Comparison of ENCODE assay signal across 11 cellular contexts in genomic region chr4:109690690-109691410, GRCh38. TPM values are rescaled to one million over a fixed set of nuclear protein-coding genes. Genes with fewer than 3 reads are reported as not detected.
DNase-seq lines count a peak whose midpoint lies in the region; ATAC-seq and TF ChIP-seq lines count a peak whose summit lies in the region.
"Had no signal": no experiment of that assay in that cellular context is flagged by ENCODE, and none has a peak within 500 bp of the region (broad histone marks: within the 10 kb centered on the region; RNA-seq: fewer than 3 reads in every experiment).

No MANE protein-coding gene starts in this region.

- H3K4me1 Mint-ChIP-seq in MCF 10A (ENCODE audit: insufficient read depth, unreplicated experiment) (no peaks in the 10 kb centered on the region), endothelial cell (ENCODE audit: unreplicated experiment) (no peaks in the 10 kb centered on the region)

- H3K27me3 Mint-ChIP-seq in MCF 10A (ENCODE audit: insufficient read depth, unreplicated experiment), result no peaks in the 10 kb centered on the region
- H3K27me3 Mint-ChIP-seq in endothelial cell (ENCODE audit: unreplicated experiment), result peaks cover 3% of the 10 kb centered on the region

- no TSS peak for BruUV-seq in MCF 10A (replicated peaks; lab: Mats Ljungman, UMichigan)

- peaks cover 65% of the 10 kb centered on the region for H3K36me3 Mint-ChIP-seq in MCF 10A (ENCODE audit: insufficient read depth, unreplicated experiment)
- peaks cover 39% of the 10 kb centered on the region for H3K36me3 Mint-ChIP-seq in endothelial cell (ENCODE audit: low read depth, unreplicated experiment)

- DNase-seq in left lobe of liver (ENCODE audit: low spot score), result no peak
- DNase-seq in MCF 10A (ENCODE audit: unreplicated experiment), result no peak
- no peak for DNase-seq in endothelial cell (ENCODE audit: low spot score)
- DNase-seq in NCI-H526 (lab: John Stamatoyannopoulos, UW), result no peak
- DNase-seq in stimulated activated CD4-positive, alpha-beta T cell treated with anti-CD3 and anti-CD28 coated beads, Interleukin-12 subunit alpha, Interleukin-12 subunit beta, amount 100 ng/mL, for 4 hours, result no peak
- DNase-seq: stimulated activated CD4-positive, alpha-beta T cell treated with anti-CD3 and anti-CD28 coated beads, Interleukin-1b, Interleukin-23, amount 100 ng/mL, for 48 hours; uterus; WERI-Rb-1 had no signal

- CTCF ChIA-PET in MCF 10A (lab: Yijun Ruan, JAX), result interaction anchor here (1.0 kb wide), 1 partner anchor 10 kb away, joined by 5 read pairs; no protein-coding TSS in a partner anchor

- intact Hi-C loops in MCF 10A (cut with micrococcal nuclease), result no loop called here

- ATAC-seq in GM18870 (IDR thresholded peaks at IDR 0.05; ENCODE audit: unreplicated experiment) (peak; percentile 94), GM21619 (IDR thresholded peaks at IDR 0.05; ENCODE audit: unreplicated experiment) (peak; percentile 97), HG03442 (IDR thresholded peaks at IDR 0.05; ENCODE audit: unreplicated experiment) (peak; percentile 76), left lobe of liver (peak; percentile 26)

- no peaks in the 10 kb centered on the region for H3K9me3 Mint-ChIP-seq in MCF 10A (ENCODE audit: unreplicated experiment)
- H3K9me3 Mint-ChIP-seq in endothelial cell (ENCODE audit: unreplicated experiment), result no peaks in the 10 kb centered on the region

- H3K4me3 Mint-ChIP-seq in MCF 10A (ENCODE audit: unreplicated experiment), result no peak overlapping the region
- H3K4me3 Mint-ChIP-seq in endothelial cell (ENCODE audit: unreplicated experiment), result no peak overlapping the region

- no peak for TF ChIP-seq CTCF in MCF 10A (IDR thresholded peaks at IDR 0.05; ENCODE audit: unreplicated experiment)
- TF ChIP-seq CTCF in endothelial cell (IDR thresholded peaks at IDR 0.05; ENCODE audit: unreplicated experiment), result no peak

- POLR2A ChIA-PET in MCF 10A (lab: Yijun Ruan, JAX), result interaction anchor here (1.2 kb wide), 1 partner anchor 12 kb away, joined by 3 read pairs; the partner anchor contains the start of gene CASP6

- H3K27ac Mint-ChIP-seq in MCF 10A (ENCODE audit: low read depth, unreplicated experiment), result no peak overlapping the region
- no peak overlapping the region for H3K27ac Mint-ChIP-seq in endothelial cell (ENCODE audit: unreplicated experiment)

RNA-seq across cellular contexts. Expression of gene CASP6, which starts 12.4 kb away (rescaled TPM):
- total RNA-seq in left lobe of liver (16.5 TPM), MCF 10A (2022) (7.9 and 8.1 TPM in 2 replicates), endothelial cell (ENCODE audit: unreplicated experiment) (76.4 TPM)

RNA-seq across cellular contexts. Expression of gene PLA2G12A, which starts 39.0 kb away (rescaled TPM):
- 38.9 TPM for total RNA-seq in left lobe of liver
- total RNA-seq in MCF 10A (2022), result 52.4 and 58.0 TPM in 2 replicates
- 31.1 TPM for total RNA-seq in endothelial cell (ENCODE audit: unreplicated experiment)

Comparison
In these comparisons a context has a peak if more than half of its experiments do, and no peak if none do; other contexts are left out.
1. ATAC-seq: peak in every context shown above with its lines; median percentile 97 in GM21619; 94 in GM18870; 76 in HG03442; 26 in left lobe of liver.